ENCODE assay signal across 20 cellular contexts in genomic region chr4:14580061-14580460, GRCh38.
DNase-seq lines count a peak whose midpoint lies in the region; ATAC-seq, FAIRE-seq and TF ChIP-seq lines count a peak whose summit lies in the region.
"Had no signal": no experiment of that assay in that cellular context is flagged by ENCODE, and none has a peak within 500 bp of the region (broad histone marks: within the 10 kb centered on the region; RNA-seq: fewer than 3 reads in every experiment).

No MANE protein-coding gene starts in this region.

- TF ChIP-seq EP300 in A549 (IDR thresholded peaks at IDR 0.05): no peak
- TF ChIP-seq EP300 in H1 (IDR thresholded peaks at IDR 0.05; ENCODE audit: borderline replicate concordance in 1 of 2, low read depth in 2 of 2, low read length in 2 of 2): no peak

- H3K23ac ChIP-seq in IMR-90 (ENCODE audit: low read depth, low read length): no peak overlapping the region
- no peak overlapping the region for H3K23ac ChIP-seq in H1 (ENCODE audit: insufficient read length)

- H2BK20ac ChIP-seq in IMR-90 (ENCODE audit: low read depth, low read length) (no peak overlapping the region), H1 (ENCODE audit: low read length) (no peak overlapping the region)

- H3K4me2 ChIP-seq in A549: no peak overlapping the region
- H3K4me2 ChIP-seq in IMR-90 (ENCODE audit: low read depth, low read length): no peak overlapping the region
- no peak overlapping the region for H3K4me2 ChIP-seq in H1 (ENCODE audit: insufficient read depth in 1 of 2, low read depth in 2 of 2, low read length in 2 of 2)
- H3K4me2 ChIP-seq: BLaER1 treated with 17β-estradiol and CSF1 and Interleukin-3, amounts not matched to agents 10 nM and 100 nM had no signal

- no peak overlapping the region for H3K14ac ChIP-seq in IMR-90 (replicated peaks; ENCODE audit: low read depth, low read length)
- no peak overlapping the region for H3K14ac ChIP-seq in H1 (ENCODE audit: insufficient read length)

- H4K8ac ChIP-seq in IMR-90 (ENCODE audit: low read depth in 2 of 2, low read length in 2 of 2) (no peak overlapping the region), H1 (ENCODE audit: extremely low read depth, insufficient read depth, low read length) (no peak overlapping the region)

- intact Hi-C loops in IMR-90 (cut with micrococcal nuclease) (no loop called here), Right ventricle myocardium inferior (cut with DNase I) (no loop called here)

- in situ Hi-C loops in IMR-90 (cut with MboI; ENCODE audit: low sequenced_read_pairs): no loop called here

- H3K18ac ChIP-seq in IMR-90 (ENCODE audit: low read depth, low read length) (no peak overlapping the region), H1 (ENCODE audit: extremely low read depth, low read length) (no peak overlapping the region)

- no peak overlapping the region for H2BK12ac ChIP-seq in H1 (ENCODE audit: low read depth, low read length)

- H3K23me2 ChIP-seq in H1 (ENCODE audit: low read depth, low read length): no peaks in the 10 kb centered on the region

- H3K4ac ChIP-seq in IMR-90 (ENCODE audit: low read depth, low read length) (no peak overlapping the region), H1 (replicated peaks; ENCODE audit: insufficient read length, low read depth, low read length) (no peak overlapping the region)

- POLR2A ChIA-PET in A549 (lab: Yijun Ruan, JAX): no interaction called here
- POLR2A ChIA-PET in IMR-90 (lab: Charles Lee; ENCODE audit: unreplicated experiment): no interaction called here
- POLR2A ChIA-PET in H1 (lab: Charles Lee; ENCODE audit: partially characterized antibody): no interaction called here

- H3K36me3 ChIP-seq in IMR-90 (ENCODE audit: control insufficient read depth, insufficient read depth, low read length) (no peaks in the 10 kb centered on the region), H1 (ENCODE audit: control insufficient read depth in 2 of 4, insufficient read depth in 4 of 4, low read length in 3 of 4) (no peaks in the 10 kb centered on the region)
- H3K36me3 ChIP-seq: BLaER1 treated with 17β-estradiol and CSF1 and Interleukin-3, amounts not matched to agents 10 nM and 100 nM had no signal

- FAIRE-seq in A549 (lab: Jason Lieb, UNC): no peak
- no peak for FAIRE-seq in H1 (lab: Jason Lieb, UNC)
- FAIRE-seq: A204.1, D721Med, G401.6, GM12891, GM19239 had no signal

- H3K27me3 ChIP-seq in IMR-90 (ENCODE audit: control insufficient read depth, insufficient read depth, low read length) (no peaks in the 10 kb centered on the region), H1 (replicated peaks in 1 of 4; ENCODE audit: control insufficient read depth in 3 of 4, extremely low read depth in 1 of 4, insufficient read depth in 3 of 4, low read length in 3 of 4) (no peaks in the 10 kb centered on the region)
- H3K27me3 ChIP-seq: BLaER1 treated with 17β-estradiol and CSF1 and Interleukin-3, amounts not matched to agents 10 nM and 100 nM had no signal

- dilution Hi-C loops in IMR-90 (cut with HindIII; ENCODE audit: low sequenced_read_pairs, unreplicated experiment): no loop called here

- H2AK5ac ChIP-seq in IMR-90 (ENCODE audit: low read depth, low read length) (no peak overlapping the region), H1 (ENCODE audit: low read depth, low read length) (no peak overlapping the region)

- H3K4me3 ChIP-seq in A549 (no peak overlapping the region), IMR-90 (ENCODE audit: insufficient read depth, low read depth, low read length) (no peak overlapping the region), H1 (ENCODE audit: extremely low read depth in 1 of 4, insufficient read depth in 2 of 4, low read depth in 3 of 4, low read length in 4 of 4) (no peak overlapping the region)
- H3K4me3 ChIP-seq: BLaER1 treated with 17β-estradiol and CSF1 and Interleukin-3, amounts not matched to agents 10 nM and 100 nM had no signal

- H2AFZ ChIP-seq in IMR-90 (replicated peaks; ENCODE audit: low read length, poor library complexity) (no peak overlapping the region), H1 (ENCODE audit: low read length) (no peak overlapping the region)

- no peak overlapping the region for H4K5ac ChIP-seq in IMR-90 (ENCODE audit: low read depth, low read length)
- no peak overlapping the region for H4K5ac ChIP-seq in H1 (ENCODE audit: insufficient read length, low read depth, low read length)

- H2BK15ac ChIP-seq in IMR-90 (ENCODE audit: low read depth, low read length) (no peak overlapping the region), H1 (ENCODE audit: low read length) (no peak overlapping the region)

- H2AK9ac ChIP-seq in IMR-90 (replicated peaks; ENCODE audit: low read depth, low read length, poor library complexity): no peak overlapping the region

- TF ChIP-seq RAD21 in A549 (conservative IDR thresholded peaks at IDR 0.05 in 1 of 2, IDR thresholded peaks at IDR 0.05 in 1 of 2) (no peak), IMR-90 (IDR thresholded peaks at IDR 0.05; ENCODE audit: low read length) (no peak), H1 (IDR thresholded peaks at IDR 0.05 in 1 of 2, conservative IDR thresholded peaks at IDR 0.05 in 1 of 2; ENCODE audit: low read depth in 2 of 2, low read length in 2 of 2) (no peak)

- CTCF ChIA-PET in A549 (lab: Yijun Ruan, JAX): no interaction called here
- CTCF ChIA-PET in IMR-90 (lab: Yijun Ruan, JAX): no interaction called here
- CTCF ChIA-PET in H1 (lab: Charles Lee; ENCODE audit: partially characterized antibody): interaction anchor here (0.6 kb wide), 2 partner anchors 167 to 1058 kb away, joined by 3 read pairs; no protein-coding TSS in a partner anchor

- BruUV-seq in IMR-90 (replicated peaks; lab: Mats Ljungman, UMichigan): no TSS peak

- H2BK5ac ChIP-seq in IMR-90 (ENCODE audit: low read depth, low read length, poor library complexity, severe bottlenecking) (no peak overlapping the region), H1 (ENCODE audit: low read depth, low read length) (no peak overlapping the region)

- H2BK120ac ChIP-seq in IMR-90 (ENCODE audit: low read depth, low read length) (no peak overlapping the region), H1 (replicated peaks; ENCODE audit: low read depth, low read length) (no peak overlapping the region)

- no peak for TF ChIP-seq POLR2A in A549 (IDR thresholded peaks at IDR 0.05; ENCODE audit: low read length)
- TF ChIP-seq POLR2A in IMR-90 (IDR thresholded peaks at IDR 0.05; ENCODE audit: low read depth, low read length): no peak
- no peak for TF ChIP-seq POLR2A in H1 (IDR thresholded peaks at IDR 0.05; ENCODE audit: control extremely low read depth in 1 of 2, low read depth in 2 of 2, low read length in 2 of 2)

- peaks cover 12% of the 10 kb centered on the region for H3K4me1 ChIP-seq in A549
- no peaks in the 10 kb centered on the region for H3K4me1 ChIP-seq in IMR-90 (ENCODE audit: control insufficient read depth, insufficient read depth, low read length)
- no peaks in the 10 kb centered on the region for H3K4me1 ChIP-seq in H1 (replicated peaks in 1 of 4; ENCODE audit: control insufficient read depth in 3 of 4, insufficient read depth in 4 of 4, low read length in 3 of 4)
- H3K4me1 ChIP-seq: BLaER1 treated with 17β-estradiol and CSF1 and Interleukin-3, amounts not matched to agents 10 nM and 100 nM; Caco-2 had no signal

- no peak overlapping the region for H3K56ac ChIP-seq in IMR-90 (ENCODE audit: extremely low read depth, insufficient read depth, low read length)
- H3K56ac ChIP-seq in H1 (replicated peaks; ENCODE audit: insufficient read length, low read depth, low read length): no peak overlapping the region

- H3K79me1 ChIP-seq in IMR-90 (ENCODE audit: low read depth in 1 of 2, low read length in 2 of 2) (no peaks in the 10 kb centered on the region), H1 (ENCODE audit: low read depth, low read length) (no peaks in the 10 kb centered on the region)

- H3K79me2 ChIP-seq in H1 (ENCODE audit: control insufficient read depth in 1 of 2, insufficient read depth in 2 of 2, low read length in 2 of 2): no peaks in the 10 kb centered on the region

- H3K9me3 ChIP-seq in A549: no peaks in the 10 kb centered on the region
- H3K9me3 ChIP-seq in IMR-90 (ENCODE audit: control insufficient read depth, insufficient read depth, low read length): peaks cover 3% of the 10 kb centered on the region
- no peaks in the 10 kb centered on the region for H3K9me3 ChIP-seq in H1 (ENCODE audit: insufficient read depth in 2 of 2, low read depth in 1 of 2, low read length in 1 of 2)
- H3K9me3 ChIP-seq: BLaER1 treated with 17β-estradiol and CSF1 and Interleukin-3, amounts not matched to agents 10 nM and 100 nM; Caco-2 had no signal

- TF ChIP-seq CTCF in A549 (IDR thresholded peaks at IDR 0.05) (no peak), IMR-90 (conservative IDR thresholded peaks at IDR 0.05; ENCODE audit: low read depth, low read length) (no peak), H1 (IDR thresholded peaks at IDR 0.05; ENCODE audit: control extremely low read depth in 1 of 3, insufficient read depth in 1 of 3, low read depth in 1 of 3, low read length in 3 of 3) (no peak)

- no peaks in the 10 kb centered on the region for H3K9me1 ChIP-seq in IMR-90 (ENCODE audit: insufficient read depth, low read length)

- DNase-seq in A549 (ENCODE audit: low read depth in 1 of 2, low spot score in 1 of 2): no peak
- DNase-seq in IMR-90: no peak
- no peak for DNase-seq in H1 (ENCODE audit: low read depth in 1 of 2, low spot score in 2 of 2)
- no peak for DNase-seq in anterior cingulate cortex (lab: John Stamatoyannopoulos, UW)
- no peak for DNase-seq in Right ventricle myocardium inferior (ENCODE audit: missing footprints)
- DNase-seq: 8988T; AML-193; Caco-2; Calu3; CD4-positive, alpha-beta T cell; CD8-positive, alpha-beta T cell; DMS79 treated with DMSO at 0.1 percent for 48 hours; GF-D8 had no signal

- H3K9ac ChIP-seq in IMR-90 (ENCODE audit: low read depth, low read length) (no peak overlapping the region), H1 (replicated peaks in 1 of 4; ENCODE audit: extremely low read depth in 1 of 4, low read depth in 3 of 4, low read length in 3 of 4) (no peak overlapping the region)
- H3K9ac ChIP-seq: BLaER1 treated with 17β-estradiol and CSF1 and Interleukin-3, amounts not matched to agents 10 nM and 100 nM had no signal

- H4K91ac ChIP-seq in IMR-90 (ENCODE audit: insufficient read depth, low read depth, low read length): no peak overlapping the region
- H4K91ac ChIP-seq in H1 (replicated peaks; ENCODE audit: insufficient read length, low read length): no peak overlapping the region

- ATAC-seq in A549 (no peak), IMR-90 (ENCODE audit: low read depth) (no peak), Right ventricle myocardium inferior (no peak)
- ATAC-seq: CD8-positive, alpha-beta T cell had no signal

- H3K27ac ChIP-seq in A549 (no peak overlapping the region), IMR-90 (ENCODE audit: insufficient read depth, low read length) (no peak overlapping the region), H1 (ENCODE audit: low read depth, low read length) (no peak overlapping the region)
- H3K27ac ChIP-seq: BLaER1 treated with 17β-estradiol and CSF1 and Interleukin-3, amounts not matched to agents 10 nM and 100 nM; C4-2B had no signal

- H4K20me1 ChIP-seq in IMR-90 (ENCODE audit: insufficient read depth, low read length): no peaks in the 10 kb centered on the region
- H4K20me1 ChIP-seq in H1 (replicated peaks in 1 of 2; ENCODE audit: control insufficient read depth in 1 of 2, insufficient read depth in 2 of 2, low read length in 2 of 2): no peaks in the 10 kb centered on the region
- H4K20me1 ChIP-seq: BLaER1 treated with 17β-estradiol and CSF1 and Interleukin-3, amounts not matched to agents 10 nM and 100 nM had no signal

TF ChIP-seq in H1, 55 proteins besides CTCF, POLR2A, EP300 and RAD21 (continues in another document):
- TF ChIP-seq BRCA1 (IDR thresholded peaks at IDR 0.05; ENCODE audit: low read depth, low read length): no peak

Comparison
In these comparisons a context has a peak if more than half of its experiments do, and no peak if none do; other contexts are left out.
1. Of the 18 proteins assayed by ChIP-seq in both H1 and A549: peak only in H1: none; only in A549: none; in both: MAFK; in neither: 17.